In genomic region chr7:96319444-96319843, GRCh38 we compare ENCODE assay signal across 22 cellular contexts. TPM values are rescaled to one million over a fixed set of nuclear protein-coding genes. Genes with fewer than 3 reads are reported as not detected.
DNase-seq lines count a peak whose midpoint lies in the region; FAIRE-seq and TF ChIP-seq lines count a peak whose summit lies in the region.
"Had no signal": no experiment of that assay in that cellular context is flagged by ENCODE, and none has a peak within 500 bp of the region (broad histone marks: within the 10 kb centered on the region; RNA-seq: fewer than 3 reads in every experiment).

No MANE protein-coding gene starts in this region.

- H3K36me3 ChIP-seq in HEK293 (ENCODE audit: control insufficient read depth in 2 of 2, insufficient read depth in 1 of 2, low read length in 2 of 2) (no peaks in the 10 kb centered on the region), liver (ENCODE audit: control insufficient read depth in 4 of 4, insufficient read depth in 3 of 4, low read depth in 1 of 4, low read length in 3 of 4) (peaks cover 0 to 2% (median 0%) of the 10 kb centered on the region in 4 donors), kidney (ENCODE audit: control insufficient read depth in 1 of 2, insufficient read depth in 2 of 2, low read length in 2 of 2) (no peaks in the 10 kb centered on the region)
- H3K36me3 ChIP-seq: colonic mucosa, HAP-1, transverse colon had no signal

- H3K4me1 ChIP-seq in HEK293 (ENCODE audit: control insufficient read depth, insufficient read depth, low read length) (peaks cover 4% of the 10 kb centered on the region; the same call in 1 of the 2 replicates), liver (ENCODE audit: control insufficient read depth in 4 of 4, insufficient read depth in 4 of 4, low read length in 3 of 4) (peaks cover 9 to 64% (median 49%) of the 10 kb centered on the region in 4 donors), kidney (ENCODE audit: control insufficient read depth in 1 of 2, insufficient read depth in 1 of 2, low read depth in 1 of 2, low read length in 2 of 2) (peaks cover 10 to 32% of the 10 kb centered on the region in 2 donors)
- H3K4me1 ChIP-seq: colonic mucosa had no signal

- no peak for FAIRE-seq in kidney (lab: Jason Lieb, UNC)

- CTCF ChIA-PET in HEK293 (lab: Yijun Ruan, JAX) = interaction anchor here (0.6 kb wide), 1 partner anchor 14 kb away, joined by 3 read pairs; no protein-coding TSS in a partner anchor

- H3K27ac ChIP-seq in HEK293 (ENCODE audit: extremely low read depth, low read depth, low read length) (no peak overlapping the region), liver (ENCODE audit: low read depth in 1 of 2, low read length in 2 of 2) (no peak overlapping the region), kidney (ENCODE audit: low read depth in 2 of 2, low read length in 2 of 2) (peak overlapping the region in 1 of 2 donors; percentile 23)
- H3K27ac ChIP-seq: colonic mucosa had no signal

- H3K9ac ChIP-seq in liver (ENCODE audit: low read depth in 1 of 2, low read length in 2 of 2) = no peak overlapping the region
- H3K9ac ChIP-seq in kidney (ENCODE audit: low read length in 2 of 2) = no peak overlapping the region

- peak; percentile 52 for DNase-seq in CD1c-positive myeloid dendritic cell (ENCODE audit: extremely low spot score)
- peak; percentile 45 for DNase-seq in amniotic epithelial cell (ENCODE audit: low read depth)
- DNase-seq in activated CD8-positive, alpha-beta memory T cell treated with anti-CD3 and anti-CD28 coated beads, Interleukin-2, amount 50 U/mL, for 48 hours = no peak
- DNase-seq in NCI-H345 (lab: John Stamatoyannopoulos, UW) = no peak
- DNase-seq in amygdala (lab: John Stamatoyannopoulos, UW) = no peak
- DNase-seq in kidney = no peak
- DNase-seq: activated CD8-positive, alpha-beta T cell treated with anti-CD3 and anti-CD28 coated beads, Interleukin-2, amount 10 ng/mL, durations not matched to agents 7 days and 5 days; activated gamma-delta T cell; colonic mucosa; kidney glomerular epithelial cell; NCI-H1105; NCI-H2081 treated with DMSO at 0.1 percent for 48 hours; NCI-H446 treated with DMSO at 0.1 percent for 48 hours; PC-3; SHP77 treated with DMSO at 0.1 percent for 48 hours; stimulated activated CD4-positive, alpha-beta T cell treated with anti-CD3 and anti-CD28 coated beads, Interleukin-12 subunit alpha, Interleukin-12 subunit beta, amount 100 ng/mL, for 4 hours; stimulated activated CD4-positive, alpha-beta T cell treated with anti-CD3 and anti-CD28 coated beads, Interleukin-4, amount 100 ng/mL, for 24 hours; stimulated activated naive CD8-positive, alpha-beta T cell treated with anti-CD3 and anti-CD28 coated beads, Interleukin-15, amount 100 ng/mL, for 72 hours; transverse colon had no signal

- H3K4me3 ChIP-seq in HEK293 (ENCODE audit: low read depth, low read length) = no peak overlapping the region
- no peak overlapping the region for H3K4me3 ChIP-seq in liver (ENCODE audit: low read depth in 1 of 3, low read length in 3 of 3)
- no peak overlapping the region for H3K4me3 ChIP-seq in kidney (ENCODE audit: low read length in 2 of 2)
- H3K4me3 ChIP-seq: colonic mucosa, HAP-1, transverse colon had no signal

- TF ChIP-seq RAD21 in liver (IDR thresholded peaks at IDR 0.05) = peak; percentile 18 to 31

- H3K9me3 ChIP-seq in HEK293 (ENCODE audit: control insufficient read depth, insufficient read depth, low read depth, low read length) (no peaks in the 10 kb centered on the region), liver (ENCODE audit: control insufficient read depth in 4 of 4, low read length in 3 of 4) (no peaks in the 10 kb centered on the region), kidney (ENCODE audit: control insufficient read depth in 1 of 2, low read length in 2 of 2) (no peaks in the 10 kb centered on the region)
- H3K9me3 ChIP-seq: colonic mucosa, HAP-1, transverse colon had no signal

- intact Hi-C loops in kidney (cut with DNase I) = no loop called here

- POLR2A ChIA-PET in HEK293 (lab: Yijun Ruan, JAX) = interaction anchor here (1.7 kb wide), 1 partner anchor 15 kb away, joined by 6 read pairs; no protein-coding TSS in a partner anchor

- no peaks in the 10 kb centered on the region for H3K27me3 ChIP-seq in liver (ENCODE audit: control insufficient read depth in 4 of 4, insufficient read depth in 4 of 4, low read length in 3 of 4)
- H3K27me3 ChIP-seq: colonic mucosa, transverse colon had no signal

- no peak for TF ChIP-seq CTCF in HEK293 (tag by site-specific recombination; IDR thresholded peaks at IDR 0.05)
- no peak for TF ChIP-seq CTCF in liver (IDR thresholded peaks at IDR 0.05; ENCODE audit: low read depth, low read length, missing input control)
- no peak for TF ChIP-seq CTCF in kidney (IDR thresholded peaks at IDR 0.05; ENCODE audit: borderline replicate concordance, extremely low read depth, insufficient read depth)

TF ChIP-seq in HEK293, 187 proteins besides CTCF, POLR2A, EP300 and RAD21:
- TF ChIP-seq ZNF239 (tag by site-specific recombination; IDR thresholded peaks at IDR 0.05) (no peak), ATF2 (tag by site-specific recombination; IDR thresholded peaks at IDR 0.05; ENCODE audit: low read depth) (0 out of 2 replicates have a peak, but pooled peaks have one; percentile 28), ZSCAN18 (tag by site-specific recombination; IDR thresholded peaks at IDR 0.05) (no peak), ZNF112 (tag by site-specific recombination; IDR thresholded peaks at IDR 0.05) (no peak)
TF ChIP-seq in HEK293: peak in this region for 1.

TF ChIP-seq in liver, 16 proteins besides CTCF, POLR2A, EP300 and RAD21:
- TF ChIP-seq ATF3 (IDR thresholded peaks at IDR 0.05) (no peak), RXRA (IDR thresholded peaks at IDR 0.05) (peak; percentile 10 to 38), SP1 (IDR thresholded peaks at IDR 0.05) (peak; percentile 22), HNF4A (conservative IDR thresholded peaks at IDR 0.05) (peak; percentile 12 to 31), FOXA1 (IDR thresholded peaks at IDR 0.05) (no peak), JUND (IDR thresholded peaks at IDR 0.05) (peak in 1 of 2 donors; percentile 28), MAX (IDR thresholded peaks at IDR 0.05) (no peak), FOXA2 (IDR thresholded peaks at IDR 0.05) (no peak), EGR1 (IDR thresholded peaks at IDR 0.05; ENCODE audit: low read depth in 2 of 2) (no peak), TAF1 (conservative IDR thresholded peaks at IDR 0.05) (no peak), ZBTB33 (IDR thresholded peaks at IDR 0.05) (no peak), GABPA (IDR thresholded peaks at IDR 0.05 in 1 of 2, conservative IDR thresholded peaks at IDR 0.05 in 1 of 2) (no peak)
TF ChIP-seq in liver: peak in this region for 4.

RNA-seq across cellular contexts. Expression of gene SLC25A13, which starts 2.5 kb away (rescaled TPM):
- total RNA-seq in liver (100 to 1,000 TPM in 1 of 2 donors, 10 to 100 TPM in 1; 45.6 to 116 TPM), kidney (32.1 TPM)
- polyA plus RNA-seq in liver (10 to 100 TPM; 52.4 to 75.4 TPM), kidney (ENCODE audit: insufficient read depth, low read depth, low replicate concordance) (23.9 TPM)

Comparison
In these comparisons a context has a peak if more than half of its experiments do, and no peak if none do; other contexts are left out.
1. DNase-seq: peak in CD1c-positive myeloid dendritic cell (single experiment) and amniotic epithelial cell (single experiment); none in activated CD8-positive, alpha-beta memory T cell treated with anti-CD3 and anti-CD28 coated beads, Interleukin-2, amount 50 U/mL, for 48 hours (single experiment), NCI-H345 (single experiment), amygdala (0 of 56) and kidney (single experiment).